36 cellular contexts compared by ENCODE assay signal in the genomic region with DNA sequence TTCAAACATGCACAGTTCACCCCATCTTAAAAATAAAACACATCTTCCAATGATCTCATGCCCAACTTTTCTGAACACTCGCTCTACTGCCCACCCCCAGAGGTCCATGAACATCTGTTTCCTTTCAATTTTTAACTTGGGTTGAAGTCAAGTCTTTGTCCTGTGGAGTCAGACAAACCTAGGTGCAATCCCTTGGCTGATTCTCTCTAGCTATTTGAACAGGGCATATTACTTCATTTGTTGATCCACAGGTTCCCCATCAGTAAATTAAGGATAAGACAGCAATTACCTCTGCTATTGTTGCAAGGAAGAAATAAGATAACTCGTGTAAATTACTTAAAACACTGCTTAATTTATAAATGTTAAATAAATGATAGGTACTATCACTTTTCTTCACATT.
"Had no signal": no experiment of that assay in that cellular context is flagged by ENCODE, and none has a peak within 500 bp of the region (broad histone marks: within the 10 kb centered on the region; RNA-seq: fewer than 3 reads in every experiment).

No MANE protein-coding gene starts in this region.

- H3K27me3 ChIP-seq: adrenal gland, ascending aorta, body of pancreas, brain microvascular endothelial cell, breast epithelium, cardiac muscle cell had no signal

- H3K27ac ChIP-seq: adrenal gland, ascending aorta, body of pancreas, brain microvascular endothelial cell, breast epithelium, cardiac muscle cell had no signal

- H3K4me3 Mint-ChIP-seq: activated naive CD4-positive, alpha-beta T cell treated with anti-CD3 and anti-CD28 coated beads for 36 hours; activated naive CD4-positive, alpha-beta T cell treated with anti-CD3 and anti-CD28 coated beads, Interleukin-2, amount 10 ng/mL, durations not matched to agents 7 days and 5 days; activated naive CD4-positive, alpha-beta T cell treated with anti-CD3 and anti-CD28 coated beads, Interleukin-2, amount 50 U/mL, for 24 hours; activated naive CD8-positive, alpha-beta T cell; activated naive CD8-positive, alpha-beta T cell treated with anti-CD3 and anti-CD28 coated beads for 36 hours; activated naive CD8-positive, alpha-beta T cell treated with anti-CD3 and anti-CD28 coated beads, Interleukin-2, amount 10 ng/mL, durations not matched to agents 7 days and 5 days; activated naive CD8-positive, alpha-beta T cell treated with anti-CD3 and anti-CD28 coated beads, Interleukin-2, amount 50 U/mL, for 24 hours; activated T-cell treated with anti-CD3 and anti-CD28 coated beads, Interleukin-2, amount 50 U/mL, for 4 hours; activated T-cell treated with anti-CD3 and anti-CD28 coated beads, Interleukin-2, amount 50 U/mL, for 72 hours; activated T-helper 1 cell treated with anti-CD3 and anti-CD28 coated beads, Interleukin-12 subunit alpha, Interleukin-12 subunit beta, Interleukin-2, Interleukin-4 antibody, amounts not matched to agents 30 ng/mL and 10 ng/mL and 1 ng/mL, durations not matched to agents 14 hours and 24 hours and 36 hours; activated T-helper 17 cell treated with anti-CD3 and anti-CD28 coated beads, Interleukin-2, amount 50 U/mL, for 72 hours; brain; central memory CD8-positive, alpha-beta T cell had no signal

- H3K27ac Mint-ChIP-seq: activated naive CD4-positive, alpha-beta T cell treated with anti-CD3 and anti-CD28 coated beads for 36 hours; activated naive CD4-positive, alpha-beta T cell treated with anti-CD3 and anti-CD28 coated beads, Interleukin-2, amount 10 ng/mL, durations not matched to agents 7 days and 5 days; activated naive CD4-positive, alpha-beta T cell treated with anti-CD3 and anti-CD28 coated beads, Interleukin-2, amount 50 U/mL, for 24 hours; activated naive CD4-positive, alpha-beta T cell treated with anti-CD3 and anti-CD28 coated beads, Interleukin-2, amount 50 U/mL, for 72 hours; activated naive CD8-positive, alpha-beta T cell; activated naive CD8-positive, alpha-beta T cell treated with anti-CD3 and anti-CD28 coated beads for 36 hours; activated naive CD8-positive, alpha-beta T cell treated with anti-CD3 and anti-CD28 coated beads, Interleukin-2, amount 10 ng/mL, durations not matched to agents 7 days and 5 days; activated naive CD8-positive, alpha-beta T cell treated with anti-CD3 and anti-CD28 coated beads, Interleukin-2, amount 50 U/mL, for 24 hours; activated T-cell treated with anti-CD3 and anti-CD28 coated beads, Interleukin-2, amount 50 U/mL, for 72 hours; activated T-helper 1 cell treated with anti-CD3 and anti-CD28 coated beads, Interleukin-12 subunit alpha, Interleukin-12 subunit beta, Interleukin-2, Interleukin-4 antibody, amounts not matched to agents 30 ng/mL and 10 ng/mL and 1 ng/mL, durations not matched to agents 14 hours and 24 hours and 36 hours; activated T-helper 17 cell treated with anti-CD3 and anti-CD28 coated beads, Interleukin-2, amount 50 U/mL, for 72 hours; activated T-helper 2 cell treated with anti-CD3 and anti-CD28 coated beads, Interferon-gamma antibody, Interleukin-2, Interleukin-4, amounts not matched to agents 10 μg/mL and 5 μg/mL and 100 μg/mL, durations not matched to agents 14 hours and 24 hours and 36 hours; brain had no signal

- ATAC-seq: activated naive CD4-positive, alpha-beta T cell treated with anti-CD3 and anti-CD28 coated beads, Interleukin-2, amount 50 U/mL, for 72 hours; activated naive CD8-positive, alpha-beta T cell treated with anti-CD3 and anti-CD28 coated beads, Interleukin-2, amount 50 U/mL, for 24 hours; activated T-cell treated with anti-CD3 and anti-CD28 coated beads, Interleukin-2, amount 50 U/mL, for 4 hours; activated T-cell treated with anti-CD3 and anti-CD28 coated beads, Interleukin-2, amount 50 U/mL, for 72 hours; activated T-helper 17 cell treated with anti-CD3 and anti-CD28 coated beads, Interleukin-2, amount 50 U/mL, for 72 hours; body of pancreas had no signal

- H3K9me3 Mint-ChIP-seq: activated T-cell treated with anti-CD3 and anti-CD28 coated beads, Interleukin-2, amount 50 U/mL, for 4 hours; brain had no signal

- H3K27me3 Mint-ChIP-seq: activated naive CD4-positive, alpha-beta T cell treated with anti-CD3 and anti-CD28 coated beads, Interleukin-2, amount 10 ng/mL, durations not matched to agents 7 days and 5 days; activated naive CD4-positive, alpha-beta T cell treated with anti-CD3 and anti-CD28 coated beads, Interleukin-2, amount 50 U/mL, for 24 hours; activated naive CD8-positive, alpha-beta T cell; activated naive CD8-positive, alpha-beta T cell treated with anti-CD3 and anti-CD28 coated beads for 36 hours; activated naive CD8-positive, alpha-beta T cell treated with anti-CD3 and anti-CD28 coated beads, Interleukin-2, amount 10 ng/mL, durations not matched to agents 7 days and 5 days; activated naive CD8-positive, alpha-beta T cell treated with anti-CD3 and anti-CD28 coated beads, Interleukin-2, amount 50 U/mL, for 24 hours; activated T-helper 17 cell treated with anti-CD3 and anti-CD28 coated beads, Interleukin-2, amount 50 U/mL, for 72 hours; brain; central memory CD8-positive, alpha-beta T cell had no signal

- H3K4me1 ChIP-seq: adrenal gland, ascending aorta, body of pancreas, breast epithelium had no signal

- H3K9me3 ChIP-seq: adrenal gland, ascending aorta, body of pancreas, breast epithelium had no signal

- DNase-seq: activated effector memory CD4-positive, alpha-beta T cell treated with anti-CD3 and anti-CD28 coated beads, Interleukin-2, amount 50 U/mL, for 16 hours; activated effector memory CD4-positive, alpha-beta T cell treated with Interleukin-2 at 50 U/mL for 16 hours; activated gamma-delta T cell; activated gamma-delta T cell treated with Interleukin-2 at 50 U/mL for 16 hours; activated naive CD4-positive, alpha-beta T cell; activated naive CD4-positive, alpha-beta T cell treated with anti-CD3 and anti-CD28 coated beads for 36 hours; activated naive CD4-positive, alpha-beta T cell treated with anti-CD3 and anti-CD28 coated beads, Interleukin-2, amount 10 ng/mL, durations not matched to agents 7 days and 5 days; activated naive CD4-positive, alpha-beta T cell treated with anti-CD3 and anti-CD28 coated beads, Interleukin-2, amount 50 U/mL, for 16 hours; activated naive CD4-positive, alpha-beta T cell treated with Interleukin-2 at 50 U/mL for 16 hours; activated naive CD8-positive, alpha-beta T cell treated with anti-CD3 and anti-CD28 coated beads for 36 hours; activated naive CD8-positive, alpha-beta T cell treated with anti-CD3 and anti-CD28 coated beads, Interleukin-2, amount 10 ng/mL, durations not matched to agents 7 days and 5 days; activated naive CD8-positive, alpha-beta T cell treated with anti-CD3 and anti-CD28 coated beads, Interleukin-2, amount 50 U/mL, for 24 hours; activated T-cell treated with anti-CD3 and anti-CD28 coated beads, Interleukin-2, amount 50 U/mL, for 4 hours; activated T-cell treated with anti-CD3 and anti-CD28 coated beads, Interleukin-2, amount 50 U/mL, for 48 hours; activated T-cell treated with anti-CD3 and anti-CD28 coated beads, Interleukin-2, amount 50 U/mL, for 72 hours; adrenal gland; amniotic stem cell; amygdala; anterior cingulate cortex; aorta; body of pancreas; brain microvascular endothelial cell; caudate nucleus; central memory CD4-positive, alpha-beta T cell; cerebellar nuclear complex had no signal

- H3K4me3 ChIP-seq: adrenal gland, ascending aorta, body of pancreas, breast epithelium, cardiac muscle cell had no signal

- H3K4me1 Mint-ChIP-seq: activated naive CD4-positive, alpha-beta T cell treated with anti-CD3 and anti-CD28 coated beads, Interleukin-2, amount 10 ng/mL, durations not matched to agents 7 days and 5 days; activated naive CD4-positive, alpha-beta T cell treated with anti-CD3 and anti-CD28 coated beads, Interleukin-2, amount 50 U/mL, for 24 hours; activated naive CD8-positive, alpha-beta T cell treated with anti-CD3 and anti-CD28 coated beads for 36 hours; activated naive CD8-positive, alpha-beta T cell treated with anti-CD3 and anti-CD28 coated beads, Interleukin-2, amount 10 ng/mL, durations not matched to agents 7 days and 5 days; activated naive CD8-positive, alpha-beta T cell treated with anti-CD3 and anti-CD28 coated beads, Interleukin-2, amount 50 U/mL, for 24 hours; activated T-helper 17 cell treated with anti-CD3 and anti-CD28 coated beads, Interleukin-2, amount 50 U/mL, for 72 hours; brain; central memory CD8-positive, alpha-beta T cell had no signal

- H3K36me3 ChIP-seq: adrenal gland, ascending aorta, brain microvascular endothelial cell, breast epithelium, cardiac muscle cell had no signal

- H3K36me3 Mint-ChIP-seq: activated naive CD4-positive, alpha-beta T cell treated with anti-CD3 and anti-CD28 coated beads, Interleukin-2, amount 10 ng/mL, durations not matched to agents 7 days and 5 days; activated naive CD4-positive, alpha-beta T cell treated with anti-CD3 and anti-CD28 coated beads, Interleukin-2, amount 50 U/mL, for 24 hours; activated naive CD4-positive, alpha-beta T cell treated with anti-CD3 and anti-CD28 coated beads, Interleukin-2, amount 50 U/mL, for 72 hours; activated naive CD8-positive, alpha-beta T cell; activated naive CD8-positive, alpha-beta T cell treated with anti-CD3 and anti-CD28 coated beads for 36 hours; activated naive CD8-positive, alpha-beta T cell treated with anti-CD3 and anti-CD28 coated beads, Interleukin-2, amount 10 ng/mL, durations not matched to agents 7 days and 5 days; brain had no signal
